In genomic region chr19:57056972-57057371, GRCh38 we compare ENCODE assay signal across 13 cellular contexts.
A peak's percentile ranks its signal among the peaks of the same experiment; 100 is the strongest.
DNase-seq lines count a peak whose midpoint lies in the region; ATAC-seq and TF ChIP-seq lines count a peak whose summit lies in the region.
"Had no signal": no experiment of that assay in that cellular context is flagged by ENCODE, and none has a peak within 500 bp of the region (broad histone marks: within the 10 kb centered on the region; RNA-seq: fewer than 3 reads in every experiment).

No MANE protein-coding gene starts in this region.

- H3K27ac ChIP-seq in SJCRH30, result peak overlapping the region; percentile 99
- H3K27ac ChIP-seq in sigmoid colon, result peak overlapping the region in 2 of 4 donors; percentile 29 to 34
- H3K27ac ChIP-seq: body of pancreas had no signal

- no peak for TF ChIP-seq EP300 in sigmoid colon (IDR thresholded peaks at IDR 0.05)

- H3K36me3 ChIP-seq in SJCRH30 (no peaks in the 10 kb centered on the region), sigmoid colon (no peaks in the 10 kb centered on the region)

- ATAC-seq in left ventricle myocardium superior (peak; percentile 92), HG03457 (IDR thresholded peaks at IDR 0.05; ENCODE audit: unreplicated experiment) (no peak)
- no peak for ATAC-seq in activated CD4-positive, CD25-positive, alpha-beta regulatory T cell treated with anti-CD3 and anti-CD28 coated beads, Interleukin-2, amount 50 U/mL, for 24 hours
- ATAC-seq: body of pancreas; naive thymus-derived CD8-positive, alpha-beta T cell had no signal

- intact Hi-C loops in left ventricle myocardium superior (cut with micrococcal nuclease), result no loop called here
- intact Hi-C loops in sigmoid colon (cut with DNase I), result no loop called here

- peak overlapping the region; percentile 54 for H3K4me3 ChIP-seq in SJCRH30
- no peak overlapping the region for H3K4me3 ChIP-seq in sigmoid colon
- H3K4me3 ChIP-seq: body of pancreas had no signal

- H3K27me3 ChIP-seq in SJCRH30, result no peaks in the 10 kb centered on the region
- H3K27me3 ChIP-seq in sigmoid colon, result peaks cover 0 to 5% (median 4%) of the 10 kb centered on the region in 3 donors
- H3K27me3 ChIP-seq: body of pancreas had no signal

- no peak for TF ChIP-seq POLR2A in sigmoid colon (IDR thresholded peaks at IDR 0.05)

- 53 to 64% methylated on average over 12 of the region's 12 CpGs for WGBS in sigmoid colon, 2 donors

- TF ChIP-seq CTCF in sigmoid colon (IDR thresholded peaks at IDR 0.05), result no peak

- H3K4me1 ChIP-seq in SJCRH30, result peaks cover 33% of the 10 kb centered on the region; the same call in 1 of the 2 replicates
- peaks cover 0 to 7% (median 0%) of the 10 kb centered on the region in 4 donors for H3K4me1 ChIP-seq in sigmoid colon
- H3K4me1 ChIP-seq: body of pancreas had no signal

- H3K9me3 ChIP-seq in SJCRH30 (replicated peaks), result peaks cover 10% of the 10 kb centered on the region; the same call in 1 of the 2 replicates
- H3K9me3 ChIP-seq in sigmoid colon, result peaks cover 0 to 6% (median 1%) of the 10 kb centered on the region in 4 donors

- DNase-seq in HCEC 1CT (peak; percentile 86), SJCRH30 (peak; percentile 100), left ventricle myocardium superior (peak; percentile 83), sigmoid colon (peak; percentile 88), T-helper 9 cell (no peak), T-helper 2 cell (no peak)
- DNase-seq: activated naive CD4-positive, alpha-beta T cell; body of pancreas; naive thymus-derived CD8-positive, alpha-beta T cell; NCI-H526; stimulated activated CD4-positive, alpha-beta T cell treated with anti-CD3 and anti-CD28 coated beads, Interleukin-2, amount 100 ng/mL, for 24 hours had no signal

Comparison
In these comparisons a context has a peak if more than half of its experiments do, and no peak if none do; other contexts are left out.
1. DNase-seq: peak in HCEC 1CT (single experiment), SJCRH30 (2 of 2), left ventricle myocardium superior (single experiment) and sigmoid colon (single experiment); none in T-helper 9 cell (single experiment) and T-helper 2 cell (0 of 5).